ENCODE assay signal across 8 cellular contexts in the genomic region with DNA sequence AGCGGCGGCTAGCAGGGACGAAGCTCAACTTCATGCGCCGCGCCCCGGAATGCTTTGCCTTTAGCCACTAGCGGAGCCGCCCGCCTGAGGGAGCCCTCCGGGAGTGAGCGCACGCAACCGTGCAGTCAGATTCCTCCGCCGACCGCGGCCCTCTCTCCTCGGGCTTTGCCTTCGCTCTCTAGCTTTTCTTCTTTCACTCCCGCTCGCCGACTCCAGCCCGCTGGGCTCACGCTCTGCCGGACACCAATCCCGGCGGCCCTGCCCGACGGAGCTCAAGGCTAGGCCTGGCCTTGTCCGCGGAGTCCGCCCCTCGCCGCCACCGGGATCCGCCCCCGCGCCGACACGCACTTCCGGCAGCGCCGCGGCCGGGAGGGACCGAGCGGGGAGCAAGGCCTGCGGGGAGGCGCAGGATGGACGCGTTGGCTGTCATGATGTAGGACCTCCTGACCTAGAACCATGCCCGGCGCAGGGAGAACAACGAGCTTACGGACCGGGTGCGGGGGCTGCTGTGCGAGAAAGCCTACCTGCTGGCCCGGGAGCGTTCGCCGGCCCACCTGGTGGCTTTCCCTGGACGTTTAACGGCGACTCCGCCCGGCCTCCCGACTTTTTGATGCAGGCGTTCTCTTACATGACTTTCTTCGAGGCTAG. TPM values are rescaled to one million over a fixed set of nuclear protein-coding genes. Genes with fewer than 3 reads are reported as not detected.
DNase-seq lines count a peak whose midpoint lies in the region; ATAC-seq and TF ChIP-seq lines count a peak whose summit lies in the region.

No MANE protein-coding gene starts in this region.

- H3K9me3 ChIP-seq in HUES64 (ENCODE audit: insufficient read depth, low read depth, low read length) = no peaks in the 10 kb centered on the region

- TF ChIP-seq CTCF in fibroblast of pulmonary artery (IDR thresholded peaks at IDR 0.05; ENCODE audit: low read length, missing control alignments) (peak; percentile 31), nephron (IDR thresholded peaks at IDR 0.05; ENCODE audit: unreplicated experiment in 3 of 3) (peak; percentile 18 to 39 (median 24))

- peak overlapping the region; percentile 96 to 97 (median 96) for H3K4me3 Mint-ChIP-seq in nephron

- peak overlapping the region; percentile 96 for H3K9ac ChIP-seq in HUES64 (ENCODE audit: low read depth, low read length)

- peaks cover 28% of the 10 kb centered on the region for H3K4me1 Mint-ChIP-seq in nephron

- DNase-seq in DMS53 treated with DMSO at 0.1 percent for 48 hours (lab: John Stamatoyannopoulos, UW; ENCODE audit: unreplicated experiment) (peak; percentile 98), RKO (ENCODE audit: low spot score) (peak; percentile 86), fibroblast of pulmonary artery (ENCODE audit: low read depth) (peak; percentile 92)
- peak; percentile 81 for DNase-seq in activated T-helper 9 cell treated with anti-CD3 and anti-CD28 coated beads, Interleukin-2, amount 50 U/mL, for 16 hours (ENCODE audit: low read depth)
- peak; percentile 83 for DNase-seq in stimulated activated naive CD4-positive, alpha-beta T cell treated with Interleukin-2 at 50 U/mL for 16 hours (lab: John Stamatoyannopoulos, UW)

- H3K36me3 ChIP-seq in HUES64 (ENCODE audit: insufficient read depth, low read length) = peaks cover 20% of the 10 kb centered on the region

- H3K4me1 ChIP-seq in HUES64 (ENCODE audit: insufficient read depth, low read length) = peaks cover 18% of the 10 kb centered on the region

- peak; percentile 89 for ATAC-seq in GM21447 (IDR thresholded peaks at IDR 0.05; ENCODE audit: unreplicated experiment)

- under 1% methylated on average over 71 of the region's 71 CpGs for WGBS in HUES64

- peak overlapping the region; percentile 99 for H3K27ac ChIP-seq in HUES64 (ENCODE audit: low read depth, low read length)

- peaks cover 7% of the 10 kb centered on the region for H3K9me3 Mint-ChIP-seq in nephron

- H3K27me3 Mint-ChIP-seq in nephron (ENCODE audit: low read depth) = peaks cover 3% of the 10 kb centered on the region

- H3K27ac Mint-ChIP-seq in nephron = peak overlapping the region; percentile 97 to 98 (median 97)

- H3K27me3 ChIP-seq in HUES64 (ENCODE audit: insufficient read depth, low read length) = peaks cover 27% of the 10 kb centered on the region; the same call in 1 of the 2 replicates

- H3K36me3 Mint-ChIP-seq in nephron (ENCODE audit: low read depth) = peaks cover 30% of the 10 kb centered on the region

- H3K4me3 ChIP-seq in HUES64 (ENCODE audit: low read length) = peak overlapping the region; percentile 95
- peak overlapping the region; percentile 80 for H3K4me3 ChIP-seq in fibroblast of pulmonary artery (replicated peaks; ENCODE audit: low read depth, low read length)

RNA-seq across cellular contexts. Expression of gene AKAIN1, which starts 40.8 kb away (rescaled TPM):
- polyA plus RNA-seq in HUES64 (2013, experiment 1 of 2) = not detected
- polyA plus RNA-seq in HUES64 (2013, experiment 2 of 2) = not detected

RNA-seq across cellular contexts. Expression of gene ZBTB14, which starts 57.7 kb away (rescaled TPM):
- polyA plus RNA-seq in HUES64 (2013, experiment 1 of 2) = 12.5 TPM
- polyA plus RNA-seq in HUES64 (2013, experiment 2 of 2) = 14.5 TPM

Comparison
In these comparisons a context has a peak if more than half of its experiments do, and no peak if none do; other contexts are left out.
1. Peak in every context shown above with its lines: DNase-seq, ATAC-seq, H3K4me3 ChIP-seq and H3K27ac ChIP-seq.